In the genomic region with DNA sequence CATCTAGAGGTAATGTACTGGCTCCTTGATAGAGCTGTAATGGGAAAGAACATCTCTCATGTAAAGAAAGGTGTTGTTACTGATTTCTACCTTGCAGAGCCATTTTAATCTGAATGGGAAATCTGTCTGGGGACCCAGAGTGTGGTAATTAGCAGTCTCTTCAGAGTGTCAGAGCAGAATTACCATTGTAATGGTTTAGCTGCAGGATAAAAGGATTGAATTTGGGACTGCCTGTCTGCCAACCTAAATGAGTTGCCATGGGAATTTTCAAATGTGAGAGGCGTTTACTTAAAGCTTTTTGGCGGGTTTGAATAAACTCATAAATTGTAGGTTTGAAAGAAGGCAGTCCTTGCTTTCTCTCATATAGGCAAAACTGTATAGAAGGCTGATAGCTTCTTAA, we compare ENCODE assay signal across 22 cellular contexts.
DNase-seq lines count a peak whose midpoint lies in the region; ATAC-seq lines count a peak whose summit lies in the region.
"Had no signal": no experiment of that assay in that cellular context is flagged by ENCODE, and none has a peak within 500 bp of the region (broad histone marks: within the 10 kb centered on the region; RNA-seq: fewer than 3 reads in every experiment).

No MANE protein-coding gene starts in this region.

- no peak overlapping the region for H3K27ac ChIP-seq in iPS DF 6.9 (ENCODE audit: low read length)
- H3K27ac ChIP-seq: breast epithelium, C4-2B, thoracic aorta had no signal

- ATAC-seq in HG02870 (IDR thresholded peaks at IDR 0.05; ENCODE audit: unreplicated experiment) = no peak
- no peak for ATAC-seq in activated CD4-positive, CD25-positive, alpha-beta regulatory T cell treated with anti-CD3 and anti-CD28 coated beads, Interleukin-2, amount 50 U/mL, for 24 hours
- ATAC-seq: psoas muscle, T-helper 17 cell had no signal

- no peak overlapping the region for H3K4me3 ChIP-seq in iPS DF 6.9 (ENCODE audit: low read length)
- H3K4me3 ChIP-seq: breast epithelium, psoas muscle, thoracic aorta had no signal

- H3K27me3 ChIP-seq in iPS DF 6.9 (ENCODE audit: control insufficient read depth, insufficient read depth, low read length) = no peaks in the 10 kb centered on the region
- H3K27me3 ChIP-seq: breast epithelium had no signal

- peaks cover 5% of the 10 kb centered on the region; the same call in 1 of the 2 replicates for H3K4me1 ChIP-seq in iPS DF 6.9 (ENCODE audit: control insufficient read depth, insufficient read depth, low read length)

- no peaks in the 10 kb centered on the region for H3K9me3 ChIP-seq in iPS DF 6.9 (ENCODE audit: control insufficient read depth, insufficient read depth, low read length)
- H3K9me3 ChIP-seq: breast epithelium, psoas muscle, thoracic aorta had no signal

- no CpG with 5 or more reads among the region's 2 CpGs for WGBS in iPS DF 6.9 (ENCODE audit: insufficient coverage, insufficient read length)

- no peaks in the 10 kb centered on the region for H3K36me3 ChIP-seq in iPS DF 6.9 (ENCODE audit: control insufficient read depth, insufficient read depth, low read length)
- H3K36me3 ChIP-seq: breast epithelium, thoracic aorta had no signal

- DNase-seq in D341Med (ENCODE audit: low spot score) = peak; percentile 25
- peak; percentile 91 for DNase-seq in NCI-H1105 treated with DMSO at 0.1 percent for 48 hours (lab: John Stamatoyannopoulos, UW)
- DNase-seq in NCI-H82 (lab: John Stamatoyannopoulos, UW) = peak; percentile 44
- peak; percentile 39 for DNase-seq in iPS DF 6.9 (ENCODE audit: low read depth, low spot score)
- DNase-seq in DMS 273 (lab: John Stamatoyannopoulos, UW; ENCODE audit: unreplicated experiment) = no peak
- DNase-seq in activated CD4-positive, CD25-positive, alpha-beta regulatory T cell (lab: John Stamatoyannopoulos, UW) = no peak
- DNase-seq: ACHN; activated CD4-positive, alpha-beta T cell treated with anti-CD3 and anti-CD28 coated beads, Interleukin-2, amount 50 U/mL, for 4 hours; activated gamma-delta T cell; activated T-cell treated with anti-CD3 and anti-CD28 coated beads for 4 hours; DMS53; Karpas-422; midbrain; psoas muscle; stimulated activated CD4-positive, alpha-beta T cell treated with anti-CD3 and anti-CD28 coated beads, Interleukin-1b, Interleukin-23, amount 100 ng/mL, for 48 hours; stimulated activated naive CD4-positive, alpha-beta T cell; T-helper 17 cell had no signal

Comparison
In these comparisons a context has a peak if more than half of its experiments do, and no peak if none do; other contexts are left out.
1. DNase-seq: peak in D341Med (single experiment), NCI-H1105 treated with DMSO at 0.1 percent for 48 hours (single experiment), NCI-H82 (single experiment) and iPS DF 6.9 (single experiment); none in DMS 273 (single experiment) and activated CD4-positive, CD25-positive, alpha-beta regulatory T cell (0 of 4).